ENCODE assay signal across 10 cellular contexts in the genomic region with DNA sequence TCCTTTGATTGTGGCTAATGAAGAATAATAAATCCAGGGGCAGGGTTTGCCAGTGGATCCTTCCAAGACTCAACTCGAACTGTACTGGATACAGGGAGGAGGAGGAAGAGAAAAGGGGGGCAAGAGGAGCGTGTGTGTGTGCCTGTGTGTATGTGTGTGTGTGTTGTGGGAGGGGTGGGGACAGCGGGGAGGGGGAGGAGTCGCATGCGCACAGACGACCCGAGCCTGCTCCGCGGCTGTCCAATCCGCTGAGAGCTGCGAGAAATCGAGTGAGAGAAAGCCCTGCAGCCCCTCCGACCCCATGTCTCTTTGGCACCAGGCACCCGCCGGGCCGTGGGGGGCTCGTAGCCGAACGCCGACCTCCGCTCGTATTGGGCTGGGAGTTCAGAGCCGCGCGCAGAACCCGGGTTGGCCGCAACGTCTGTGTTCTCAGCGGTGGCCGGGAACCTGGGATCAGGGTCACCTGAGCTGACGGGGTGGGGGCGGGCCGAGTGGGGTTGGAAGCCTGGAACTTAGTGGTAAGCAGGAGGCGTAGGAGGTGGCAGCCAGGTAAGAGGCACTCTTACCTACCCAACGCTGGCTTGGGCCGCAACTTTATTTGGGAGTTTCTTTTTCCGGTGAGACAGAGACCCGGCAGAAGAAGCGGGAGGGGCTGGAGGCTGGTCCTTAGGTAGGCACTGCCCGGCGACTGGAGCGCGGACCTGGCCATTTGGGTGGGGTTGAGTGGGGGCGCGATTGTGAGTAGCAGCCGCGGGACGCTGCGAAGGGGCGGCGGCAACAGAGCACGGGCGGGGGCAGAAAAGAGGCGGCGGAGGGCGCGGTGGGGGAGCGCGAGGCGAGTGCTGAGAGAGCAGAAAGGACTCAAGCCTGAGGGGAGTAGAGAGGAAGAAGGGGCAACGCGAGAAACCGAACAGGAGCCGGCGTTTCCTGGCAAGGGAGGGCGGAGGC. TPM values are rescaled to one million over a fixed set of nuclear protein-coding genes. Genes with fewer than 3 reads are reported as not detected.
DNase-seq lines count a peak whose midpoint lies in the region; ATAC-seq and TF ChIP-seq lines count a peak whose summit lies in the region.
"Had no signal": no experiment of that assay in that cellular context is flagged by ENCODE, and none has a peak within 500 bp of the region (broad histone marks: within the 10 kb centered on the region; RNA-seq: fewer than 3 reads in every experiment).

No MANE protein-coding gene starts in this region.

- no peak overlapping the region for H3K27ac ChIP-seq in cardiac muscle cell
- H3K27ac ChIP-seq in right atrium auricular region: no peak overlapping the region
- peak overlapping the region; percentile 71 for H3K27ac ChIP-seq in WERI-Rb-1
- H3K27ac ChIP-seq in thoracic aorta: no peak overlapping the region

- H3K27me3 ChIP-seq in cardiac muscle cell (peaks cover 99% of the 10 kb centered on the region), right atrium auricular region (peaks cover 21 to 45% of the 10 kb centered on the region in 2 donors), WERI-Rb-1 (ENCODE audit: insufficient read depth, low read depth, severe bottlenecking) (no peaks in the 10 kb centered on the region), thoracic aorta (replicated peaks; ENCODE audit: insufficient read depth) (no peaks in the 10 kb centered on the region)

- TF ChIP-seq CTCF in cardiac muscle cell (IDR thresholded peaks at IDR 0.05; ENCODE audit: low read depth, low read length): no peak
- no peak for TF ChIP-seq CTCF in right atrium auricular region (IDR thresholded peaks at IDR 0.05)
- TF ChIP-seq CTCF in WERI-Rb-1 (IDR thresholded peaks at IDR 0.05; ENCODE audit: low read depth, low read length): no peak
- no peak for TF ChIP-seq CTCF in thoracic aorta (IDR thresholded peaks at IDR 0.05)

- in situ Hi-C loops in G401 (cut with HindIII; ENCODE audit: low sequenced_read_pairs): no loop called here

- no peaks in the 10 kb centered on the region for H3K36me3 ChIP-seq in cardiac muscle cell
- no peaks in the 10 kb centered on the region for H3K36me3 ChIP-seq in right atrium auricular region
- peaks cover 28% of the 10 kb centered on the region for H3K36me3 ChIP-seq in WERI-Rb-1
- H3K36me3 ChIP-seq in thoracic aorta: no peaks in the 10 kb centered on the region

- H3K4me1 ChIP-seq in cardiac muscle cell (ENCODE audit: low read depth) (peaks cover 12% of the 10 kb centered on the region), right atrium auricular region (peaks cover 0 to 28% of the 10 kb centered on the region in 2 donors), thoracic aorta (ENCODE audit: control insufficient read depth in 1 of 2, low read depth in 2 of 2) (peaks cover 0 to 27% of the 10 kb centered on the region in 2 donors)

- H3K4me3 ChIP-seq in cardiac muscle cell (peak overlapping the region; percentile 36), right atrium auricular region (peak overlapping the region in 1 of 2 donors; percentile 18), WERI-Rb-1 (ENCODE audit: low read depth, low read length) (peak overlapping the region; percentile 89), thoracic aorta (peak overlapping the region; percentile 57)

- no peak for ATAC-seq in thoracic aorta (ENCODE audit: insufficient number of reproducible peaks, low FRiP score, low read depth)

- H3K9me3 ChIP-seq in cardiac muscle cell (ENCODE audit: low read depth) (no peaks in the 10 kb centered on the region), right atrium auricular region (no peaks in the 10 kb centered on the region), WERI-Rb-1 (ENCODE audit: severe bottlenecking) (no peaks in the 10 kb centered on the region), thoracic aorta (no peaks in the 10 kb centered on the region)

- DNase-seq in cardiac muscle cell (ENCODE audit: low read depth in 1 of 2, low spot score in 1 of 2) (peak in 1 of 2 donors; percentile 18), right atrium auricular region (ENCODE audit: low spot score) (no peak), WERI-Rb-1 (peak; percentile 90), islet precursor cell (peak; percentile 54), thoracic aorta (ENCODE audit: low spot score) (no peak), NCI-H446 (lab: John Stamatoyannopoulos, UW) (no peak), G401 (ENCODE audit: low spot score) (no peak), DMS79 (lab: John Stamatoyannopoulos, UW) (no peak)

RNA-seq across cellular contexts. Expression of gene POU4F2, which starts 0.6 kb away (rescaled TPM):
- total RNA-seq in cardiac muscle cell: 0.33 TPM in 1 of 2 replicates, not detected in the other
- polyA plus RNA-seq in cardiac muscle cell: not detected in 2 replicates
- not detected for total RNA-seq in right atrium auricular region
- not detected for total RNA-seq in thoracic aorta
- total RNA-seq in G401 (2014; rRNA removed; shearing (Covaris generic)): not detected in 2 replicates
- total RNA-seq: epithelial cell of proximal tubule, mucosa of gallbladder had no signal

Comparison
In these comparisons a context has a peak if more than half of its experiments do, and no peak if none do; other contexts are left out.
1. DNase-seq: peak in WERI-Rb-1 (single experiment) and islet precursor cell (single experiment); none in right atrium auricular region (single experiment), thoracic aorta (single experiment), NCI-H446 (0 of 2), G401 (single experiment) and DMS79 (single experiment).